ENCODE assay signal across 8 cellular contexts in genomic region chr12:103955811-103956514, GRCh38. TPM values are rescaled to one million over a fixed set of nuclear protein-coding genes. Genes with fewer than 3 reads are reported as not detected.
DNase-seq lines count a peak whose midpoint lies in the region; ATAC-seq, FAIRE-seq and TF ChIP-seq lines count a peak whose summit lies in the region.

No MANE protein-coding gene starts in this region.

- H3K4me1 ChIP-seq in adrenal gland (replicated peaks in 1 of 2), result peaks cover 17 to 30% of the 10 kb centered on the region in 2 donors

- WGBS in adrenal gland, 4 donors, result 20 to 28% (median 25%) methylated on average over 7 of the region's 7 CpGs

- peaks cover 0 to 22% of the 10 kb centered on the region in 2 donors for H3K36me3 ChIP-seq in adrenal gland (replicated peaks in 1 of 2)

- H3K27ac Mint-ChIP-seq in activated naive CD4-positive, alpha-beta T cell treated with anti-CD3 and anti-CD28 coated beads, Interleukin-2, amount 50 U/mL, for 24 hours, result peak overlapping the region; percentile 98

- H3K4me1 Mint-ChIP-seq in activated naive CD4-positive, alpha-beta T cell treated with anti-CD3 and anti-CD28 coated beads, Interleukin-2, amount 50 U/mL, for 24 hours, result peaks cover 42% of the 10 kb centered on the region

- TF ChIP-seq POLR2A in adrenal gland (IDR thresholded peaks at IDR 0.05) (no peak), GM12892 (IDR thresholded peaks at IDR 0.05; ENCODE audit: low read depth, low read length) (no peak)

- H3K27ac ChIP-seq in adrenal gland (peak overlapping the region in 3 of 5 donors; percentile 86 to 92 (median 91)), substantia nigra (ENCODE audit: low read depth, low read length, poor library complexity, severe bottlenecking) (peak overlapping the region; percentile 96)

- no peak for DNase-seq in activated naive CD4-positive, alpha-beta T cell treated with anti-CD3 and anti-CD28 coated beads, Interleukin-2, amount 50 U/mL, for 16 hours
- no peak for DNase-seq in adrenal gland
- peak; percentile 60 for DNase-seq in islet precursor cell
- DNase-seq in substantia nigra (lab: John Stamatoyannopoulos, UW), result peak in 1 of 49 donors; percentile 28
- no peak for DNase-seq in GM12892 (ENCODE audit: insufficient read length)
- no peak for DNase-seq in NCI-H748 (lab: John Stamatoyannopoulos, UW; ENCODE audit: unreplicated experiment)

- ATAC-seq in HG03108 (IDR thresholded peaks at IDR 0.05; ENCODE audit: unreplicated experiment), result no peak

- no peaks in the 10 kb centered on the region for H3K27me3 Mint-ChIP-seq in activated naive CD4-positive, alpha-beta T cell treated with anti-CD3 and anti-CD28 coated beads, Interleukin-2, amount 50 U/mL, for 24 hours

- intact Hi-C loops in adrenal gland (cut with DNase I), result no loop called here

- H3K27me3 ChIP-seq in adrenal gland, result no peaks in the 10 kb centered on the region

- peak overlapping the region; percentile 99 for H3K4me3 Mint-ChIP-seq in activated naive CD4-positive, alpha-beta T cell treated with anti-CD3 and anti-CD28 coated beads, Interleukin-2, amount 50 U/mL, for 24 hours

- H3K9me3 ChIP-seq in adrenal gland (replicated peaks in 1 of 3), result no peaks in the 10 kb centered on the region

- peaks cover 11% of the 10 kb centered on the region for H3K36me3 Mint-ChIP-seq in activated naive CD4-positive, alpha-beta T cell treated with anti-CD3 and anti-CD28 coated beads, Interleukin-2, amount 50 U/mL, for 24 hours

- no peaks in the 10 kb centered on the region for H3K9me3 Mint-ChIP-seq in activated naive CD4-positive, alpha-beta T cell treated with anti-CD3 and anti-CD28 coated beads, Interleukin-2, amount 50 U/mL, for 24 hours

- TF ChIP-seq CTCF in adrenal gland (IDR thresholded peaks at IDR 0.05), result no peak

- FAIRE-seq in GM12892 (lab: Jason Lieb, UNC), result no peak

- peak overlapping the region in 3 of 4 donors; percentile 27 to 76 (median 63) for H3K4me3 ChIP-seq in adrenal gland

RNA-seq across cellular contexts. Expression of gene TDG, which starts 9.7 kb away (rescaled TPM):
- total RNA-seq in adrenal gland, result 10 to 100 TPM in 6 of 8 donors, 1 to 10 TPM in 2; 3.1 to 33.4 (median 19.9) TPM
- 10 to 100 TPM; 19.5 to 24.5 (median 21.9) TPM for polyA plus RNA-seq in adrenal gland
- 28.5 TPM for polyA plus RNA-seq in GM12892 (2012; ENCODE audit: missing spikeins)

RNA-seq across cellular contexts. Expression of gene HSP90B1, which starts 25.8 kb away (rescaled TPM):
- 1,000 to 10,000 TPM in 1 of 8 donors, 100 to 1,000 TPM in 7; 241 to 1,575 (median 506) TPM for total RNA-seq in adrenal gland
- 1,000 to 10,000 TPM in 1 of 3 donors, 100 to 1,000 TPM in 2; 287 to 1,629 (median 551) TPM for polyA plus RNA-seq in adrenal gland
- polyA plus RNA-seq in GM12892 (2012; ENCODE audit: missing spikeins), result 382 TPM
